In genomic region chr9:98406469-98406868, GRCh38 we compare ENCODE assay signal across 19 cellular contexts.
DNase-seq lines count a peak whose midpoint lies in the region; ATAC-seq and TF ChIP-seq lines count a peak whose summit lies in the region.
"Had no signal": no experiment of that assay in that cellular context is flagged by ENCODE, and none has a peak within 500 bp of the region (broad histone marks: within the 10 kb centered on the region; RNA-seq: fewer than 3 reads in every experiment).

No MANE protein-coding gene starts in this region.

- H3K4me1 Mint-ChIP-seq in H9 (peaks cover 32 to 34% of the 10 kb centered on the region in 2 experiments), nephron (peaks cover 64% of the 10 kb centered on the region)

- H3K4me3 Mint-ChIP-seq in H9: no peak overlapping the region
- peak overlapping the region in 2 of 3 experiments; percentile 5 to 62 for H3K4me3 Mint-ChIP-seq in nephron
- H3K4me3 Mint-ChIP-seq: B cell; CD8-positive, alpha-beta T cell; HFFc6 had no signal

- WGBS in H9 (ENCODE audit: extremely low coverage, insufficient read length, low lambda C conversion rate): no CpG with 5 or more reads among the region's 6 CpGs

- H3K9ac ChIP-seq in H9 (ENCODE audit: extremely low read depth, insufficient read length, low read length): no peak overlapping the region
- H3K9ac ChIP-seq: BLaER1 treated with 17β-estradiol and CSF1 and Interleukin-3, amounts not matched to agents 10 nM and 100 nM had no signal

- H3K79me1 ChIP-seq in H9 (ENCODE audit: insufficient read depth, low read depth, low read length, poor library complexity, severe bottlenecking): no peaks in the 10 kb centered on the region

- H3K56ac ChIP-seq in H9 (ENCODE audit: insufficient read length, low read depth, low read length): no peak overlapping the region

- no peaks in the 10 kb centered on the region for H4K20me1 ChIP-seq in H9 (ENCODE audit: control insufficient read depth, insufficient read depth, insufficient read length)
- H4K20me1 ChIP-seq: BLaER1 treated with 17β-estradiol and CSF1 and Interleukin-3, amounts not matched to agents 10 nM and 100 nM had no signal

- H3K9me3 ChIP-seq in right atrium auricular region: no peaks in the 10 kb centered on the region
- no peaks in the 10 kb centered on the region for H3K9me3 ChIP-seq in H9 (ENCODE audit: control insufficient read depth, low read depth, low read length)
- no peaks in the 10 kb centered on the region for H3K9me3 ChIP-seq in lower lobe of right lung
- H3K9me3 ChIP-seq: BLaER1 treated with 17β-estradiol and CSF1 and Interleukin-3, amounts not matched to agents 10 nM and 100 nM had no signal

- no peak overlapping the region for H3K4me3 ChIP-seq in right atrium auricular region
- H3K4me3 ChIP-seq in lower lobe of right lung: no peak overlapping the region
- H3K4me3 ChIP-seq: BLaER1 treated with 17β-estradiol and CSF1 and Interleukin-3, amounts not matched to agents 10 nM and 100 nM; GM12878 had no signal

- no peak overlapping the region for H3K14ac ChIP-seq in H9 (ENCODE audit: insufficient read depth, low read length)

- H3K27me3 Mint-ChIP-seq in H9 (ENCODE audit: low read depth) (no peaks in the 10 kb centered on the region), nephron (ENCODE audit: low read depth) (peaks cover 4% of the 10 kb centered on the region)

- H3K27ac Mint-ChIP-seq in H9: no peak overlapping the region
- peak overlapping the region in 1 of 3 experiments; percentile 54 for H3K27ac Mint-ChIP-seq in nephron
- H3K27ac Mint-ChIP-seq: B cell; CD8-positive, alpha-beta T cell; HFFc6 had no signal

- no peak overlapping the region for H2BK15ac ChIP-seq in H9 (ENCODE audit: low read depth, low read length)

- H2BK20ac ChIP-seq in H9 (ENCODE audit: low read depth, low read length, poor library complexity, severe bottlenecking): no peak overlapping the region

- H3K36me3 Mint-ChIP-seq in H9 (ENCODE audit: insufficient read depth in 1 of 3, low read depth in 3 of 3) (no peaks in the 10 kb centered on the region), nephron (ENCODE audit: low read depth) (no peaks in the 10 kb centered on the region)
- H3K36me3 Mint-ChIP-seq: CD8-positive, alpha-beta T cell had no signal

- DNase-seq in cardiac septum (ENCODE audit: low spot score) (peak; percentile 22), right atrium auricular region (ENCODE audit: low spot score) (no peak), H9 (no peak), lower lobe of right lung (no peak), caudate nucleus (lab: John Stamatoyannopoulos, UW) (no peak), NCI-H748 (lab: John Stamatoyannopoulos, UW; ENCODE audit: unreplicated experiment) (no peak)
- DNase-seq: 8988T; Calu3; CD8-positive, alpha-beta T cell; DMS79 treated with DMSO at 0.1 percent for 48 hours; EL; HFFc6; IMR-90 had no signal

- no peak overlapping the region for H3K4me2 ChIP-seq in H9 (ENCODE audit: insufficient read depth, insufficient read length, low read length)
- H3K4me2 ChIP-seq: BLaER1 treated with 17β-estradiol and CSF1 and Interleukin-3, amounts not matched to agents 10 nM and 100 nM had no signal

- H3K23ac ChIP-seq in H9 (ENCODE audit: insufficient read length, low read depth, low read length): no peak overlapping the region

- no peaks in the 10 kb centered on the region for H3K23me2 ChIP-seq in H9 (ENCODE audit: insufficient read length, low read depth, low read length, poor library complexity, severe bottlenecking)

- no peak overlapping the region for H2AFZ ChIP-seq in H9 (ENCODE audit: low read length)

- H3K27me3 ChIP-seq in right atrium auricular region (no peaks in the 10 kb centered on the region), H9 (ENCODE audit: insufficient read depth, low read length) (no peaks in the 10 kb centered on the region), lower lobe of right lung (ENCODE audit: low read depth) (no peaks in the 10 kb centered on the region)
- H3K27me3 ChIP-seq: BLaER1 treated with 17β-estradiol and CSF1 and Interleukin-3, amounts not matched to agents 10 nM and 100 nM had no signal

- H3K9me3 Mint-ChIP-seq in H9: no peaks in the 10 kb centered on the region
- H3K9me3 Mint-ChIP-seq in nephron: no peaks in the 10 kb centered on the region
- H3K9me3 Mint-ChIP-seq: CD8-positive, alpha-beta T cell; HFFc6 had no signal

- no peak overlapping the region for H3K27ac ChIP-seq in right atrium auricular region
- H3K27ac ChIP-seq in H9 (ENCODE audit: insufficient read length, low read depth, low read length): no peak overlapping the region
- no peak overlapping the region for H3K27ac ChIP-seq in lower lobe of right lung
- H3K27ac ChIP-seq in caudate nucleus (ENCODE audit: low read depth, low read length): no peak overlapping the region
- H3K27ac ChIP-seq: BLaER1 treated with 17β-estradiol and CSF1 and Interleukin-3, amounts not matched to agents 10 nM and 100 nM; HL-60 had no signal

- H3K18ac ChIP-seq in H9 (ENCODE audit: insufficient read length, low read depth, low read length): no peak overlapping the region

- H4K5ac ChIP-seq in H9 (ENCODE audit: insufficient read length, low read depth, low read length): no peak overlapping the region

- no peak overlapping the region for H2AK5ac ChIP-seq in H9 (ENCODE audit: insufficient read length, low read length)

- no peak overlapping the region for H4K91ac ChIP-seq in H9 (ENCODE audit: insufficient read length, low read depth, low read length)

- H3T11ph ChIP-seq in H9 (ENCODE audit: low read length): no peak overlapping the region

- H3K4me1 ChIP-seq in right atrium auricular region (peaks cover 0 to 15% of the 10 kb centered on the region in 2 donors), H9 (ENCODE audit: insufficient read depth, low read length) (peaks cover 10% of the 10 kb centered on the region), lower lobe of right lung (no peaks in the 10 kb centered on the region)

- H2BK5ac ChIP-seq in H9 (ENCODE audit: insufficient read length, low read length): no peak overlapping the region

- H2BK120ac ChIP-seq in H9 (ENCODE audit: low read depth, low read length, poor library complexity, severe bottlenecking): peak overlapping the region; percentile 39

- no peak overlapping the region for H3K4ac ChIP-seq in H9 (ENCODE audit: low read depth, low read length)

- H3K79me2 ChIP-seq in H9 (ENCODE audit: insufficient read depth, low read length): no peaks in the 10 kb centered on the region

- no peak overlapping the region for H2BK12ac ChIP-seq in H9 (ENCODE audit: insufficient read length, low read depth, low read length)

- H4K8ac ChIP-seq in H9 (replicated peaks; ENCODE audit: insufficient read length, low read depth, low read length): no peak overlapping the region

- ATAC-seq in lower lobe of right lung: no peak
- ATAC-seq: CD8-positive, alpha-beta T cell; GM12878; HCT116 had no signal

- H3K36me3 ChIP-seq in right atrium auricular region (no peaks in the 10 kb centered on the region), lower lobe of right lung (no peaks in the 10 kb centered on the region)
- H3K36me3 ChIP-seq: BLaER1 treated with 17β-estradiol and CSF1 and Interleukin-3, amounts not matched to agents 10 nM and 100 nM had no signal

- intact Hi-C loops in cardiac septum (cut with DNase I) (no loop called here), lower lobe of right lung (cut with DNase I) (no loop called here)

- no peak for TF ChIP-seq CTCF in right atrium auricular region (IDR thresholded peaks at IDR 0.05)
- TF ChIP-seq CTCF in H9 (conservative IDR thresholded peaks at IDR 0.05): no peak
- TF ChIP-seq CTCF in nephron (IDR thresholded peaks at IDR 0.05; ENCODE audit: unreplicated experiment in 3 of 3): no peak
- no peak for TF ChIP-seq CTCF in lower lobe of right lung (IDR thresholded peaks at IDR 0.05)

Comparison
In these comparisons a context has a peak if more than half of its experiments do, and no peak if none do; other contexts are left out.
1. H3K4me3 Mint-ChIP-seq: peak in nephron (2 of 3); none in H9 (0 of 2).